26 cellular contexts compared by ENCODE assay signal in genomic region chr1:91123319-91123718, GRCh38.
"Had no signal": no experiment of that assay in that cellular context is flagged by ENCODE, and none has a peak within 500 bp of the region (broad histone marks: within the 10 kb centered on the region; RNA-seq: fewer than 3 reads in every experiment).

No MANE protein-coding gene starts in this region.

- H3K4me3 ChIP-seq: adrenal gland, colonic mucosa, dorsolateral prefrontal cortex, esophagus squamous epithelium, gastrocnemius medialis, lung, pancreas, psoas muscle, stomach, suprapubic skin, tibial nerve had no signal

- H3K36me3 Mint-ChIP-seq: activated naive CD8-positive, alpha-beta T cell; mesothelial cell of epicardium; naive thymus-derived CD8-positive, alpha-beta T cell had no signal

- H3K4me1 Mint-ChIP-seq: mesothelial cell of epicardium had no signal

- H3K27ac ChIP-seq: adrenal gland, colonic mucosa, dorsolateral prefrontal cortex, esophagus squamous epithelium, gastrocnemius medialis, pancreas, psoas muscle, stomach, suprapubic skin, tibial nerve, VCaP had no signal

- H3K9me3 ChIP-seq: adrenal gland, colonic mucosa, esophagus squamous epithelium, gastrocnemius medialis, pancreas, psoas muscle, stomach, suprapubic skin, tibial nerve had no signal

- H3K27me3 Mint-ChIP-seq: activated naive CD8-positive, alpha-beta T cell had no signal

- H3K4me3 Mint-ChIP-seq: activated CD8-positive, alpha-beta T cell treated with anti-CD3 and anti-CD28 coated beads, Interleukin-2, amount 10 ng/mL, durations not matched to agents 7 days and 5 days; activated naive CD8-positive, alpha-beta T cell; activated T-cell treated with anti-CD3 and anti-CD28 coated beads, Interleukin-2, amount 50 U/mL, for 4 hours; mesothelial cell of epicardium; naive thymus-derived CD8-positive, alpha-beta T cell had no signal

- DNase-seq: activated CD4-positive, alpha-beta T cell treated with anti-CD3 and anti-CD28 coated beads, Interleukin-2, amount 50 U/mL, for 1 hour; activated CD4-positive, CD25-positive, alpha-beta regulatory T cell treated with anti-CD3 and anti-CD28 coated beads, Interleukin-2, amount 50 U/mL, for 72 hours; activated CD8-positive, alpha-beta T cell treated with anti-CD3 and anti-CD28 coated beads, Interleukin-2, amount 10 ng/mL, durations not matched to agents 7 days and 5 days; activated naive CD4-positive, alpha-beta T cell; activated T-cell treated with anti-CD3 and anti-CD28 coated beads, Interleukin-2, amount 50 U/mL, for 4 hours; adrenal gland; central memory CD4-positive, alpha-beta T cell; colonic mucosa; dorsolateral prefrontal cortex; esophagus squamous epithelium; gastrocnemius medialis; hypothalamus; kidney; naive thymus-derived CD8-positive, alpha-beta T cell; pancreas; psoas muscle; right cardiac atrium; stimulated activated CD4-positive, alpha-beta T cell treated with anti-CD3 and anti-CD28 coated beads, Interleukin-12 subunit alpha, Interleukin-12 subunit beta, amount 100 ng/mL, for 4 hours; stomach had no signal

- H3K4me1 ChIP-seq: adrenal gland, colonic mucosa, gastrocnemius medialis, pancreas, psoas muscle had no signal

- H3K27me3 ChIP-seq: adrenal gland, colonic mucosa, esophagus squamous epithelium, gastrocnemius medialis, pancreas, stomach, suprapubic skin, tibial nerve had no signal

- H3K36me3 ChIP-seq: adrenal gland, colonic mucosa, esophagus squamous epithelium, gastrocnemius medialis, pancreas, stomach, suprapubic skin, tibial nerve had no signal

- ATAC-seq: activated CD8-positive, alpha-beta T cell treated with anti-CD3 and anti-CD28 coated beads, Interleukin-2, amount 10 ng/mL, durations not matched to agents 7 days and 5 days; activated T-cell treated with anti-CD3 and anti-CD28 coated beads, Interleukin-2, amount 50 U/mL, for 4 hours; gastrocnemius medialis; naive thymus-derived CD8-positive, alpha-beta T cell; pancreas; psoas muscle; right cardiac atrium had no signal

- H3K9me3 Mint-ChIP-seq: activated T-cell treated with anti-CD3 and anti-CD28 coated beads, Interleukin-2, amount 50 U/mL, for 4 hours; activated T-helper 2 cell treated with anti-CD3 and anti-CD28 coated beads, Interferon-gamma antibody, Interleukin-2, Interleukin-4, amounts not matched to agents 10 μg/mL and 5 μg/mL and 100 μg/mL, durations not matched to agents 14 hours and 24 hours and 36 hours; mesothelial cell of epicardium; naive thymus-derived CD8-positive, alpha-beta T cell had no signal

- H3K27ac Mint-ChIP-seq: activated CD8-positive, alpha-beta T cell treated with anti-CD3 and anti-CD28 coated beads, Interleukin-2, amount 10 ng/mL, durations not matched to agents 7 days and 5 days; mesothelial cell of epicardium; naive thymus-derived CD8-positive, alpha-beta T cell had no signal
